ENCODE assay signal across 8 cellular contexts in the genomic region with DNA sequence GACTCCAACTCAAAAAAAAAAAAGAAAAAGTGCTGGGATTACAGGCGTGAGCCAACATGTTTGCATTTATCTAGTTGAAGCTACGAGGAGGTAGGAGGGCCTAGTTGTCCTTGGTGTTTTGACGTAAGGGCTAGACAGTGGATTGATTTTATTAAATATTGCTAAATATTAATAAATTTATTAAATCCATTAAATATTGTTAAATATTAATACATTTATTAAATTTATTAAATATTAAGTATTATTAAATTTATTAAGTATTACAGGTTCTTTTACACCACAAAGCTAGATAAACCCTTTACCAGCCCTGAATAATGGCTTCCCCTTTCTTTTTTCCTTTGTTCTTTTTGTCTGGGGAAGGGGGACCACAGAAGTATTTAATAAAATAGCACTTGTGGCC.
"Had no signal": no experiment of that assay in that cellular context is flagged by ENCODE, and none has a peak within 500 bp of the region (broad histone marks: within the 10 kb centered on the region; RNA-seq: fewer than 3 reads in every experiment).

No MANE protein-coding gene starts in this region.

- DNase-seq: GDM1, GF-D8 had no signal

- H3K4me3 ChIP-seq: GM12878 had no signal

- ATAC-seq: GM12878 had no signal

- FAIRE-seq: G401.6, GM12878, GM12891, GM12892, GM18507, GM19239 had no signal
